ENCODE assay signal across 8 cellular contexts in the genomic region with DNA sequence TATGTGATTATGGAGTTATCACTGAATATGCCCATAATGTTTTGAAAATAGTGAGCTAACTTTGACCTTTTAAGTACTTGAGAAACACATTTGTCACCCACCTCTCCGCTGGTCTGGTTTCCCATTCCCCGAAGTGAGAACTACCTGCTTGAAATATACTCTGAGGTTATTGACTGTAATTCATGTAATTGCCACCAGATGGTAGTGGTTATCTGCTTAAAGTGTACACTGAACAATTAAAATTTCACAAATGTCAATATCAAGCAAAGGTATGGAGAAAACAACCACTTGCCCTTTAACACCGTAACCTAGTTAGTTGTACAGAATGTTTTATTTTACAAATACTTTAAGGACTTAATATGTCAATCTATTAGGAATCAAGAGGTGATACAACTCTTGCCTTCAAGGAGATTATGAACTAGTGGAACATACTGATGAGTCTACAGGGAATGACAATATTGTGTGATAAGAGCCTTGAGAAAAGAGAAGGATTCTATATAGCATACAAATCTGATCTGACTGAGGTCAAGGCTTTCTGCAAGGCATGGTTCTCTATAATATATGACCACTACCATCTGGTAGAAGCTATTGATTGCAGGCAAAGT.
DNase-seq lines count a peak whose midpoint lies in the region; ATAC-seq, FAIRE-seq and TF ChIP-seq lines count a peak whose summit lies in the region.

No MANE protein-coding gene starts in this region.

- no peak for DNase-seq in stimulated activated naive CD8-positive, alpha-beta T cell treated with anti-CD3 and anti-CD28 coated beads, Interleukin-15, Interleukin-2, amounts not matched to agents 100 U/mL and 50 U/mL, for 24 hours
- DNase-seq in stimulated activated naive CD8-positive, alpha-beta T cell treated with anti-CD3 and anti-CD28 coated beads, Interleukin-15, amount 100 ng/mL, for 72 hours, result no peak
- peak; percentile 3 for DNase-seq in NCI-H1048 (lab: John Stamatoyannopoulos, UW)
- DNase-seq in WERI-Rb-1, result no peak
- DNase-seq in effector CD4-positive, alpha-beta T cell, result no peak
- no peak for DNase-seq in activated CD4-positive, alpha-beta T cell treated with anti-CD3 and anti-CD28 coated beads, Interleukin-2, amount 10 ng/mL, durations not matched to agents 24 days and 14 days

- FAIRE-seq in islet of Langerhans (lab: Jason Lieb, UNC), result peak; percentile 98

- TF ChIP-seq CTCF in WERI-Rb-1 (IDR thresholded peaks at IDR 0.05; ENCODE audit: low read depth, low read length), result 0 out of 2 replicates have a peak, but pooled peaks have one; percentile 20

- H3K27ac Mint-ChIP-seq in stimulated activated naive CD8-positive, alpha-beta T cell treated with anti-CD3 and anti-CD28 coated beads, Interleukin-15, amount 100 ng/mL, for 72 hours, result no peak overlapping the region
- no peak overlapping the region for H3K27ac Mint-ChIP-seq in activated CD4-positive, alpha-beta T cell treated with anti-CD3 and anti-CD28 coated beads, Interleukin-2, amount 10 ng/mL, durations not matched to agents 24 days and 14 days

- H3K27me3 Mint-ChIP-seq in stimulated activated naive CD8-positive, alpha-beta T cell treated with anti-CD3 and anti-CD28 coated beads, Interleukin-15, amount 100 ng/mL, for 72 hours, result no peaks in the 10 kb centered on the region
- no peaks in the 10 kb centered on the region for H3K27me3 Mint-ChIP-seq in activated CD4-positive, alpha-beta T cell treated with anti-CD3 and anti-CD28 coated beads, Interleukin-2, amount 10 ng/mL, durations not matched to agents 24 days and 14 days

- H3K9me3 Mint-ChIP-seq in stimulated activated naive CD8-positive, alpha-beta T cell treated with anti-CD3 and anti-CD28 coated beads, Interleukin-15, amount 100 ng/mL, for 72 hours, result peaks cover 0 to 8% of the 10 kb centered on the region in 2 donors
- no peaks in the 10 kb centered on the region for H3K9me3 Mint-ChIP-seq in activated CD4-positive, alpha-beta T cell treated with anti-CD3 and anti-CD28 coated beads, Interleukin-2, amount 10 ng/mL, durations not matched to agents 24 days and 14 days

- no peaks in the 10 kb centered on the region for H3K36me3 ChIP-seq in WERI-Rb-1

- no peak overlapping the region for H3K4me3 ChIP-seq in WERI-Rb-1 (ENCODE audit: low read depth, low read length)

- H3K9me3 ChIP-seq in WERI-Rb-1 (ENCODE audit: severe bottlenecking), result no peaks in the 10 kb centered on the region

- H3K27ac ChIP-seq in WERI-Rb-1, result no peak overlapping the region

- no peaks in the 10 kb centered on the region for H3K27me3 ChIP-seq in WERI-Rb-1 (ENCODE audit: insufficient read depth, low read depth, severe bottlenecking)

- no peaks in the 10 kb centered on the region for H3K4me1 Mint-ChIP-seq in stimulated activated naive CD8-positive, alpha-beta T cell treated with anti-CD3 and anti-CD28 coated beads, Interleukin-15, amount 100 ng/mL, for 72 hours
- H3K4me1 Mint-ChIP-seq in activated CD4-positive, alpha-beta T cell treated with anti-CD3 and anti-CD28 coated beads, Interleukin-2, amount 10 ng/mL, durations not matched to agents 24 days and 14 days, result no peaks in the 10 kb centered on the region

- H3K4me3 Mint-ChIP-seq in stimulated activated naive CD8-positive, alpha-beta T cell treated with anti-CD3 and anti-CD28 coated beads, Interleukin-15, amount 100 ng/mL, for 72 hours, result no peak overlapping the region
- H3K4me3 Mint-ChIP-seq in activated CD4-positive, alpha-beta T cell treated with anti-CD3 and anti-CD28 coated beads, Interleukin-2, amount 10 ng/mL, durations not matched to agents 24 days and 14 days, result no peak overlapping the region

- ATAC-seq in stimulated activated naive CD8-positive, alpha-beta T cell treated with anti-CD3 and anti-CD28 coated beads, Interleukin-15, Interleukin-2, amounts not matched to agents 100 U/mL and 50 U/mL, for 24 hours, result peak; percentile 49
- no peak for ATAC-seq in stimulated activated naive CD8-positive, alpha-beta T cell treated with anti-CD3 and anti-CD28 coated beads, Interleukin-15, amount 100 ng/mL, for 72 hours
- peak; percentile 82 for ATAC-seq in HG02678 (IDR thresholded peaks at IDR 0.05; ENCODE audit: unreplicated experiment)

- H3K36me3 Mint-ChIP-seq in activated CD4-positive, alpha-beta T cell treated with anti-CD3 and anti-CD28 coated beads, Interleukin-2, amount 10 ng/mL, durations not matched to agents 24 days and 14 days (ENCODE audit: low read depth), result no peaks in the 10 kb centered on the region

- intact Hi-C loops in activated CD4-positive, alpha-beta T cell treated with anti-CD3 and anti-CD28 coated beads, Interleukin-2, amount 10 ng/mL, durations not matched to agents 24 days and 14 days (cut with micrococcal nuclease), result no loop called here
